ENCODE assay signal across 27 cellular contexts in genomic region chr11:31361743-31362142, GRCh38. TPM values are rescaled to one million over a fixed set of nuclear protein-coding genes. Genes with fewer than 3 reads are reported as not detected.
"Had no signal": no experiment of that assay in that cellular context is flagged by ENCODE, and none has a peak within 500 bp of the region (broad histone marks: within the 10 kb centered on the region; RNA-seq: fewer than 3 reads in every experiment).

No MANE protein-coding gene starts in this region.

- H3K9me3 Mint-ChIP-seq: mesothelial cell of epicardium; neural crest cell; stimulated activated naive B cell treated with anti-CD40 and anti-IgM and Interleukin-4, amounts not matched to agents 10 μg/mL and 1 μg/mL and 100 μg/mL, for 72 hours had no signal

- DNase-seq: islet precursor cell; left ventricle myocardium inferior; mesendoderm; naive B cell; nucleus accumbens; pancreas; retina; right cardiac atrium; stimulated activated CD4-positive, alpha-beta T cell treated with anti-CD3 and anti-CD28 coated beads, Interleukin-12 subunit alpha, Interleukin-12 subunit beta, amount 100 ng/mL, for 4 hours; stimulated activated CD4-positive, alpha-beta T cell treated with anti-CD3 and anti-CD28 coated beads, Interleukin-15, amount 100 ng/mL, for 24 hours; stimulated activated CD4-positive, alpha-beta T cell treated with anti-CD3 and anti-CD28 coated beads, Interleukin-2, amount 100 ng/mL, for 24 hours; stimulated activated CD4-positive, alpha-beta T cell treated with anti-CD3 and anti-CD28 coated beads, Interleukin-4, amount 100 ng/mL, for 1 hour; stimulated activated naive B cell treated with anti-CD40 and anti-IgM and Interleukin-4, amounts not matched to agents 10 μg/mL and 1 μg/mL and 100 μg/mL, for 72 hours; stimulated activated naive CD8-positive, alpha-beta T cell treated with anti-CD3 and anti-CD28 coated beads, Interleukin-15, Interleukin-2, amounts not matched to agents 100 U/mL and 50 U/mL, for 24 hours; stomach; testis; thyroid gland; transverse colon; upper lobe of left lung had no signal

- H3K4me1 Mint-ChIP-seq: mesothelial cell of epicardium, nephron, neural crest cell had no signal

- H3K27ac ChIP-seq: left ventricle myocardium inferior, pancreas, prostate gland, skin epidermis, stomach, testis, thyroid gland, transverse colon, upper lobe of left lung, vagina had no signal

- H3K36me3 ChIP-seq: left ventricle myocardium inferior, pancreas, prostate gland, stomach, thyroid gland, transverse colon, upper lobe of left lung, vagina had no signal

- H3K9me3 ChIP-seq: left ventricle myocardium inferior, pancreas, prostate gland, stomach, testis, thyroid gland, transverse colon, upper lobe of left lung, vagina had no signal

- H3K27ac Mint-ChIP-seq: mesothelial cell of epicardium; naive B cell; nephron; stimulated activated naive B cell treated with anti-CD40 and anti-IgM and Interleukin-4, amounts not matched to agents 10 μg/mL and 1 μg/mL and 100 μg/mL, for 72 hours had no signal

- H3K36me3 Mint-ChIP-seq: mesothelial cell of epicardium; naive B cell; stimulated activated naive B cell treated with anti-CD40 and anti-IgM and Interleukin-4, amounts not matched to agents 10 μg/mL and 1 μg/mL and 100 μg/mL, for 72 hours had no signal

- ATAC-seq: pancreas; right cardiac atrium; sciatic nerve; stimulated activated naive B cell treated with anti-CD40 and anti-IgM and Interleukin-4, amounts not matched to agents 10 μg/mL and 1 μg/mL and 100 μg/mL, for 72 hours; stimulated activated naive CD8-positive, alpha-beta T cell treated with anti-CD3 and anti-CD28 coated beads, Interleukin-15, Interleukin-2, amounts not matched to agents 100 U/mL and 50 U/mL, for 24 hours had no signal

- H3K27me3 ChIP-seq: pancreas, testis, thyroid gland, transverse colon, upper lobe of left lung, vagina had no signal

- H3K4me3 Mint-ChIP-seq: mesothelial cell of epicardium; naive B cell; nephron; neural crest cell; stimulated activated naive B cell treated with anti-CD40 and anti-IgM and Interleukin-4, amounts not matched to agents 10 μg/mL and 1 μg/mL and 100 μg/mL, for 72 hours had no signal

- H3K4me1 ChIP-seq: pancreas, prostate gland, stomach, testis, thyroid gland, transverse colon, upper lobe of left lung, vagina had no signal

- H3K4me3 ChIP-seq: left ventricle myocardium inferior, lung, pancreas, prostate gland, skin epidermis, stomach, testis, thyroid gland, transverse colon, upper lobe of left lung, vagina had no signal

RNA-seq across cellular contexts. Expression of gene DCDC1, which starts 7.8 kb away (rescaled TPM):
- total RNA-seq: left ventricle myocardium inferior, vagina had no signal
